ENCODE assay signal across 8 cellular contexts in genomic region chrX:48475774-48476577, GRCh38. TPM values are rescaled to one million over a fixed set of nuclear protein-coding genes. Genes with fewer than 3 reads are reported as not detected.
DNase-seq lines count a peak whose midpoint lies in the region; ATAC-seq and TF ChIP-seq lines count a peak whose summit lies in the region.

Gene FTSJ1 (plus strand): TSS chrX:48476199. CDS start chrX:48478048, 1,849 bp downstream.

- H3K27me3 ChIP-seq in PC-9 (ENCODE audit: insufficient read depth, low read depth) (no peaks in the 10 kb centered on the region), mucosa of rectum (ENCODE audit: control insufficient read depth in 2 of 2, insufficient read depth in 2 of 2, low read length in 2 of 2) (no peaks in the 10 kb centered on the region)

- H3K4me3 ChIP-seq in PC-9 (peak within 1 kb of the TSS; percentile 64), mucosa of rectum (ENCODE audit: low read length in 2 of 2) (peak within 1 kb of the TSS; percentile 78 to 79)

- H3K27ac Mint-ChIP-seq in IgD-negative memory B cell = peak within 1 kb of the TSS; percentile 23 to 95 (median 93)

- DNase-seq in DMS 273 treated with DMSO at 0.1 percent for 48 hours (lab: John Stamatoyannopoulos, UW) (peak; percentile 51), PC-9 (peak; percentile 37 to 57), epithelial cell of prostate (ENCODE audit: low read depth, low spot score) (no peak)
- peak; percentile 84 for DNase-seq in activated T-cell treated with anti-CD3 and anti-CD28 coated beads, Interleukin-2, amount 50 U/mL, for 1 hour
- peak; percentile 82 for DNase-seq in stimulated activated CD8-positive, alpha-beta memory T cell treated with anti-CD3 and anti-CD28 coated beads, Interleukin-4, amount 100 ng/mL, for 48 hours

- H3F3A ChIP-seq in PC-9 (ENCODE audit: insufficient read depth, low read depth) = no peaks in the 10 kb centered on the region

- H3K27ac ChIP-seq in PC-9 (peak within 1 kb of the TSS; percentile 34), epithelial cell of prostate (peak within 1 kb of the TSS; percentile 69), mucosa of rectum (ENCODE audit: low read depth in 2 of 2, low read length in 2 of 2) (peak within 1 kb of the TSS; percentile 60 to 64)

- no peak for TF ChIP-seq CTCF in PC-9 (conservative IDR thresholded peaks at IDR 0.05)

- H3K4me1 ChIP-seq in PC-9 (replicated peaks; ENCODE audit: insufficient read depth) (no peaks in the 10 kb centered on the region), mucosa of rectum (ENCODE audit: control insufficient read depth in 2 of 2, insufficient read depth in 2 of 2, low read length in 2 of 2) (peaks cover 6 to 8% of the 10 kb centered on the region in 2 donors)

- peak within 1 kb of the TSS; percentile 55; the same call in 1 of the 2 replicates for H2AFZ ChIP-seq in PC-9

- peaks cover 6% of the 10 kb centered on the region for H3K36me3 Mint-ChIP-seq in IgD-negative memory B cell

- POLR2A ChIA-PET in PC-9 (lab: Charles Lee; ENCODE audit: unreplicated experiment) = interaction anchor here (1.1 kb wide), 1 partner anchor 11 kb away, joined by 7 read pairs; no protein-coding TSS in a partner anchor

- H3K36me3 ChIP-seq in PC-9 (ENCODE audit: low read depth) (no peaks in the 10 kb centered on the region), mucosa of rectum (ENCODE audit: control insufficient read depth in 2 of 2, insufficient read depth in 2 of 2, low read length in 2 of 2) (peaks cover 0 to 2% of the 10 kb centered on the region in 2 donors)

- TSS peak; percentile 69 for BruUV-seq in PC-9 (replicated peaks; lab: Mats Ljungman, UMichigan)

- CTCF ChIA-PET in PC-9 (lab: Charles Lee) = no interaction called here

- H3K9me2 ChIP-seq in PC-9 (ENCODE audit: insufficient read depth) = no peaks in the 10 kb centered on the region

- H3K79me2 ChIP-seq in PC-9 (ENCODE audit: low read depth) = peaks cover 19% of the 10 kb centered on the region

- peaks cover 4 to 16% (median 14%) of the 10 kb centered on the region in 3 donors for H3K4me1 Mint-ChIP-seq in IgD-negative memory B cell

- H3K9me3 ChIP-seq in PC-9 (ENCODE audit: insufficient read depth, low read depth) (no peaks in the 10 kb centered on the region), mucosa of rectum (ENCODE audit: control insufficient read depth in 2 of 2, low read length in 2 of 2) (no peaks in the 10 kb centered on the region)

- no peaks in the 10 kb centered on the region for H3K9me3 Mint-ChIP-seq in IgD-negative memory B cell

- peak within 1 kb of the TSS; percentile 67 for H3K4me2 ChIP-seq in PC-9

- no peaks in the 10 kb centered on the region for H4K20me1 ChIP-seq in PC-9 (ENCODE audit: insufficient read depth)

- ATAC-seq in GM21529 (IDR thresholded peaks at IDR 0.05; ENCODE audit: unreplicated experiment) = peak; percentile 86

- peaks cover 2% of the 10 kb centered on the region for H3K27me3 Mint-ChIP-seq in IgD-negative memory B cell

- intact Hi-C loops in PC-9 (cut with micrococcal nuclease; ENCODE audit: unreplicated experiment) = no loop called here

- H3K4me3 Mint-ChIP-seq in IgD-negative memory B cell = peak within 1 kb of the TSS; percentile 83 to 93 (median 88)

- peak within 1 kb of the TSS; percentile 76 to 80 for H3K9ac ChIP-seq in mucosa of rectum (ENCODE audit: low read depth in 1 of 2, low read length in 2 of 2)

RNA-seq across cellular contexts. Expression of gene FTSJ1, which starts in this region (rescaled TPM):
- polyA plus RNA-seq in IgD-negative memory B cell = 53.8 TPM
- 35.7 and 44.0 TPM in 2 replicates for total RNA-seq in PC-9 (2021)
